In the genomic region with DNA sequence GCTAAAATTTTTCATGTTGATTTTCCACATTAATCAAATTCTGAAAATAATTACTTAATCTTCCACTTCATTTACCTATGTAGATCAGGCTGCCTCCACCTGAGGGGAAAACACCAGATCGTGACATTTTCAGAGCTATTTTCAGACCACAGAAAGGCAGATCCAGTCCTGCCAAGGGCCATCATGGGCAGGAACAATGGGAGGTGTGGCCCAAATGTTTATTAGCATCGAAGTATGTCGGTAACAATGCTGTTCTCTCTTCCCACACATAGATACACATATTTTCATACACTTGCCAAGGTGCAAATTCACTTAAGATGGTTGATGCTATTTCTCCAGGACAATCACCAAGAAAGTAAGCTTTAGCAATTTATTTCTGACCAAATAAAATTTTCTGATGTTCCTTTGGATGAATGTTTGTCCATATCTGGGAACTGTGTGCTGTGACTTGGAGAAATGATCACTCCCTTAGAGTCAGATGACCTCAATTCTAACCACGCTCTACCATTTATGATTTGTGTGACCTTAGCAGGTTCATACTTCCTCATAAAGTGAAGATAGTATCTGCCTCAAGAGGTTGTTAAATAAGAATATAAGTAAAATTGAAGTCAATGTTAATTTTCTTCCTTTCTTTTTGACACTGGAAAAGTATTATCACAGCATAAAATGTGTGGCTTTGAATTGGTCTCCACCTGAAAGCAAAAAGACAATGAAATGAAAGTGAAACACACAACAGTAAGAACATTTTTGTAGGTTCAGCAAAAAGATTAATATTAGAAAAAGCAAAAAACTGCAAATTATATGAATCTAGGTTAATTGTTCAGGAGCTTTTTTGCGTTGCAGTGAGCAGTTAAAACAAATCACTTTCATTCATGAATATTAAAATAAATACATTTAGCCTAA, we compare ENCODE assay signal across 22 cellular contexts.
DNase-seq lines count a peak whose midpoint lies in the region; ATAC-seq, FAIRE-seq and TF ChIP-seq lines count a peak whose summit lies in the region.
"Had no signal": no experiment of that assay in that cellular context is flagged by ENCODE, and none has a peak within 500 bp of the region (broad histone marks: within the 10 kb centered on the region; RNA-seq: fewer than 3 reads in every experiment).

No MANE protein-coding gene starts in this region.

- H3K27me3 Mint-ChIP-seq in MCF 10A (ENCODE audit: insufficient read depth, unreplicated experiment) (no peaks in the 10 kb centered on the region), endothelial cell (ENCODE audit: unreplicated experiment) (no peaks in the 10 kb centered on the region)

- H3K27ac Mint-ChIP-seq in MCF 10A (ENCODE audit: low read depth, unreplicated experiment) (no peak overlapping the region), endothelial cell (ENCODE audit: unreplicated experiment) (no peak overlapping the region)
- H3K27ac Mint-ChIP-seq: nephron progenitor cell; stimulated activated effector memory CD8-positive, alpha-beta T cell treated with anti-CD3 and anti-CD28 coated beads, Interleukin-12 subunit alpha, Interleukin-12 subunit beta, amount 100 ng/mL, for 72 hours had no signal

- CTCF ChIA-PET in MCF 10A (lab: Yijun Ruan, JAX), result interaction anchor here (0.6 to 0.7 kb wide), 2 partner anchors 217 to 251 kb away, joined by 3 read pairs; no protein-coding TSS in a partner anchor
- CTCF ChIA-PET in mammary epithelial cell (lab: Charles Lee; ENCODE audit: low non-redundant PET), result no interaction called here

- H2AFZ ChIP-seq in mammary epithelial cell (ENCODE audit: low read depth, low read length), result no peak overlapping the region
- H2AFZ ChIP-seq in OCI-LY3 (ENCODE audit: low read depth, low read length), result peak overlapping the region; percentile 94

- dilution Hi-C loops in mammary epithelial cell (cut with HindIII; ENCODE audit: low sequenced_read_pairs), result no loop called here

- intact Hi-C loops in MCF 10A (cut with micrococcal nuclease), result no loop called here
- intact Hi-C loops in mammary epithelial cell (cut with micrococcal nuclease), result no loop called here

- H3K9me3 ChIP-seq in mammary epithelial cell (replicated peaks; ENCODE audit: insufficient read depth, low read length) (no peaks in the 10 kb centered on the region), OCI-LY3 (ENCODE audit: insufficient read depth, low read length) (no peaks in the 10 kb centered on the region)
- H3K9me3 ChIP-seq: sigmoid colon, testis had no signal

- H3K27ac ChIP-seq in mammary epithelial cell (ENCODE audit: insufficient read depth, low read depth, low read length) (no peak overlapping the region), OCI-LY3 (ENCODE audit: low read length) (no peak overlapping the region)
- H3K27ac ChIP-seq: sigmoid colon, testis had no signal

- no peaks in the 10 kb centered on the region for H3K9me3 Mint-ChIP-seq in MCF 10A (ENCODE audit: unreplicated experiment)
- no peaks in the 10 kb centered on the region for H3K9me3 Mint-ChIP-seq in endothelial cell (ENCODE audit: unreplicated experiment)
- H3K9me3 Mint-ChIP-seq: nephron progenitor cell; stimulated activated effector memory CD8-positive, alpha-beta T cell treated with anti-CD3 and anti-CD28 coated beads, Interleukin-12 subunit alpha, Interleukin-12 subunit beta, amount 100 ng/mL, for 72 hours had no signal

- WGBS in mammary epithelial cell (ENCODE audit: low coverage, missing lambda C conversion rate), result 26% methylated on average over 5 of the region's 5 CpGs

- H3K36me3 ChIP-seq in mammary epithelial cell (ENCODE audit: insufficient read depth, low read length), result no peaks in the 10 kb centered on the region
- no peaks in the 10 kb centered on the region for H3K36me3 ChIP-seq in OCI-LY3 (replicated peaks; ENCODE audit: low read depth, low read length)
- H3K36me3 ChIP-seq: sigmoid colon had no signal

- peak; percentile 7 for DNase-seq in MCF 10A (ENCODE audit: unreplicated experiment)
- no peak for DNase-seq in mammary epithelial cell
- no peak for DNase-seq in urothelium cell line (ENCODE audit: low spot score)
- DNase-seq in occipital lobe (lab: John Stamatoyannopoulos, UW), result no peak
- DNase-seq in endothelial cell (ENCODE audit: low spot score), result no peak
- DNase-seq in T1000 (lab: John Stamatoyannopoulos, UW), result no peak
- DNase-seq: activated CD8-positive, alpha-beta memory T cell treated with anti-CD3 and anti-CD28 coated beads, Interleukin-2, amount 50 U/mL, for 4 hours; DMS 273 treated with DMSO at 0.1 percent for 48 hours; head of caudate nucleus; Kasumi-1; NCI-H526; nephron progenitor cell; PC-3; SIG-M5; sigmoid colon; T-helper 1 cell; testis had no signal

- H3K4me3 Mint-ChIP-seq in MCF 10A (ENCODE audit: unreplicated experiment) (peak overlapping the region; percentile 33), endothelial cell (ENCODE audit: unreplicated experiment) (no peak overlapping the region)
- H3K4me3 Mint-ChIP-seq: nephron progenitor cell; stimulated activated effector memory CD8-positive, alpha-beta T cell treated with anti-CD3 and anti-CD28 coated beads, Interleukin-12 subunit alpha, Interleukin-12 subunit beta, amount 100 ng/mL, for 72 hours had no signal

- peak; percentile 17 for FAIRE-seq in urothelium cell line (lab: Jason Lieb, UNC)
- FAIRE-seq: endometrium, HTR-8/SVneo had no signal

- no peaks in the 10 kb centered on the region for H4K20me1 ChIP-seq in mammary epithelial cell (ENCODE audit: insufficient read depth, low read length)
- H4K20me1 ChIP-seq in OCI-LY3 (ENCODE audit: insufficient read depth, low read length), result no peaks in the 10 kb centered on the region

- TF ChIP-seq CTCF in MCF 10A (IDR thresholded peaks at IDR 0.05; ENCODE audit: unreplicated experiment) (no peak), mammary epithelial cell (conservative IDR thresholded peaks at IDR 0.05 in 1 of 2, IDR thresholded peaks at IDR 0.05 in 1 of 2; ENCODE audit: extremely low read depth in 1 of 2, insufficient read depth in 1 of 2, low read depth in 1 of 2, low read length in 2 of 2) (no peak), OCI-LY3 (IDR thresholded peaks at IDR 0.05; ENCODE audit: low read depth, low read length) (no peak), endothelial cell (IDR thresholded peaks at IDR 0.05; ENCODE audit: unreplicated experiment) (no peak)

- in situ Hi-C loops in mammary epithelial cell (cut with MboI; ENCODE audit: low sequenced_read_pairs in 2 of 2), result no loop called here

- peak; percentile 59 for ATAC-seq in HG02852 (IDR thresholded peaks at IDR 0.05; ENCODE audit: unreplicated experiment)
- ATAC-seq: PC-3; stimulated activated effector memory CD8-positive, alpha-beta T cell treated with anti-CD3 and anti-CD28 coated beads, Interleukin-12 subunit alpha, Interleukin-12 subunit beta, amount 100 ng/mL, for 72 hours had no signal

- H3K4me2 ChIP-seq in mammary epithelial cell (ENCODE audit: insufficient read depth, low read depth, low read length), result no peak overlapping the region
- peak overlapping the region; percentile 39 for H3K4me2 ChIP-seq in OCI-LY3 (ENCODE audit: low read length)

- H3K4me1 ChIP-seq in mammary epithelial cell (ENCODE audit: insufficient read depth, low read length), result no peaks in the 10 kb centered on the region
- H3K4me1 ChIP-seq in OCI-LY3 (ENCODE audit: low read length), result peaks cover 6% of the 10 kb centered on the region
- H3K4me1 ChIP-seq: sigmoid colon, testis had no signal

- H3K27me3 ChIP-seq in mammary epithelial cell (ENCODE audit: insufficient read depth, low read length), result no peaks in the 10 kb centered on the region
- H3K27me3 ChIP-seq in OCI-LY3 (ENCODE audit: low read depth, low read length), result no peaks in the 10 kb centered on the region
- H3K27me3 ChIP-seq: sigmoid colon, testis had no signal

- no TSS peak for BruUV-seq in MCF 10A (replicated peaks; lab: Mats Ljungman, UMichigan)
- no TSS peak for BruUV-seq in mammary epithelial cell (replicated peaks; lab: Mats Ljungman, UMichigan)

- H3K4me3 ChIP-seq in mammary epithelial cell (replicated peaks in 1 of 3; ENCODE audit: insufficient read depth in 1 of 3, low read depth in 2 of 3, low read length in 3 of 3) (no peak overlapping the region), OCI-LY3 (ENCODE audit: low read length) (no peak overlapping the region)
- H3K4me3 ChIP-seq: sigmoid colon, testis had no signal

- H3K36me3 Mint-ChIP-seq in MCF 10A (ENCODE audit: insufficient read depth, unreplicated experiment), result peaks cover 5% of the 10 kb centered on the region
- H3K36me3 Mint-ChIP-seq in endothelial cell (ENCODE audit: low read depth, unreplicated experiment), result no peaks in the 10 kb centered on the region
- H3K36me3 Mint-ChIP-seq: stimulated activated effector memory CD8-positive, alpha-beta T cell treated with anti-CD3 and anti-CD28 coated beads, Interleukin-12 subunit alpha, Interleukin-12 subunit beta, amount 100 ng/mL, for 72 hours had no signal

- POLR2A ChIA-PET in MCF 10A (lab: Yijun Ruan, JAX), result interaction anchor here (0.7 to 1.0 kb wide), 3 partner anchors 12 to 1455 kb away, joined by 3 to 4 read pairs (median 4); no protein-coding TSS in a partner anchor

- no peak overlapping the region for H3K9ac ChIP-seq in mammary epithelial cell (ENCODE audit: insufficient read depth, low read length)
- no peak overlapping the region for H3K9ac ChIP-seq in OCI-LY3 (ENCODE audit: low read length)

- no peaks in the 10 kb centered on the region for H3K79me2 ChIP-seq in mammary epithelial cell (ENCODE audit: insufficient read depth, low read length)
- H3K79me2 ChIP-seq in OCI-LY3 (ENCODE audit: low read length), result no peaks in the 10 kb centered on the region

- H3K4me1 Mint-ChIP-seq in MCF 10A (ENCODE audit: insufficient read depth, unreplicated experiment) (peaks cover 8% of the 10 kb centered on the region), endothelial cell (ENCODE audit: unreplicated experiment) (no peaks in the 10 kb centered on the region)
- H3K4me1 Mint-ChIP-seq: stimulated activated effector memory CD8-positive, alpha-beta T cell treated with anti-CD3 and anti-CD28 coated beads, Interleukin-12 subunit alpha, Interleukin-12 subunit beta, amount 100 ng/mL, for 72 hours had no signal
